ENCODE assay signal across 28 cellular contexts in genomic region chr9:136389396-136389795, GRCh38.
"Had no signal": no experiment of that assay in that cellular context is flagged by ENCODE, and none has a peak within 500 bp of the region (broad histone marks: within the 10 kb centered on the region; RNA-seq: fewer than 3 reads in every experiment).

No MANE protein-coding gene starts in this region.

- H3K27me3 ChIP-seq: dorsolateral prefrontal cortex, gastrocnemius medialis, heart left ventricle, hepatocyte, left lung, neural progenitor cell, right lobe of liver, testis, tibial artery had no signal

- H3K4me3 ChIP-seq: dorsolateral prefrontal cortex, gastrocnemius medialis, heart left ventricle, hepatocyte, left lung, neural progenitor cell, right lobe of liver, smooth muscle cell, testis, tibial artery had no signal

- FAIRE-seq: colon, urothelium cell line had no signal

- DNase-seq: effector CD8-positive, alpha-beta T cell; endodermal cell; foreskin fibroblast; gastrocnemius medialis; heart left ventricle; left cardiac atrium; left lung; mesendoderm; midbrain; naive thymus-derived CD4-positive, alpha-beta T cell; right lobe of liver; stimulated activated CD4-positive, alpha-beta T cell treated with anti-CD3 and anti-CD28 coated beads, Interleukin-12 subunit alpha, Interleukin-12 subunit beta, amount 100 ng/mL, for 4 hours; stimulated activated CD4-positive, alpha-beta T cell treated with anti-CD3 and anti-CD28 coated beads, Interleukin-1b, Interleukin-23, amount 100 ng/mL, for 48 hours; stimulated activated CD4-positive, alpha-beta T cell treated with anti-CD3 and anti-CD28 coated beads, Interleukin-4, amount 100 ng/mL, for 4 hours; stimulated activated naive CD8-positive, alpha-beta T cell treated with anti-CD3 and anti-CD28 coated beads, Interleukin-15, Interleukin-2, amounts not matched to agents 100 U/mL and 50 U/mL, for 24 hours; substantia nigra; testis; tibial artery had no signal

- H3K9me3 ChIP-seq: gastrocnemius medialis, heart left ventricle, left lung, right lobe of liver, testis, tibial artery had no signal

- H3K4me1 ChIP-seq: gastrocnemius medialis, heart left ventricle, left lung, neural progenitor cell, parathyroid adenoma, right lobe of liver, testis, tibial artery had no signal

- ATAC-seq: esophagus mucosa; gastrocnemius medialis; heart left ventricle; left cardiac atrium; left lung; naive thymus-derived CD4-positive, alpha-beta T cell; right lobe of liver; stimulated activated memory B cell treated with anti-CD40 and anti-IgM and Interleukin-4, amounts not matched to agents 10 μg/mL and 1 μg/mL and 100 μg/mL, for 72 hours; stimulated activated naive CD8-positive, alpha-beta T cell treated with anti-CD3 and anti-CD28 coated beads, Interleukin-15, Interleukin-2, amounts not matched to agents 100 U/mL and 50 U/mL, for 24 hours had no signal

- H3K27ac ChIP-seq: dorsolateral prefrontal cortex, epithelial cell of prostate, gastrocnemius medialis, heart left ventricle, hepatocyte, left lung, neural progenitor cell, parathyroid adenoma, right lobe of liver, testis, tibial artery had no signal
